ENCODE assay signal across 1 cellular context in the genomic region with DNA sequence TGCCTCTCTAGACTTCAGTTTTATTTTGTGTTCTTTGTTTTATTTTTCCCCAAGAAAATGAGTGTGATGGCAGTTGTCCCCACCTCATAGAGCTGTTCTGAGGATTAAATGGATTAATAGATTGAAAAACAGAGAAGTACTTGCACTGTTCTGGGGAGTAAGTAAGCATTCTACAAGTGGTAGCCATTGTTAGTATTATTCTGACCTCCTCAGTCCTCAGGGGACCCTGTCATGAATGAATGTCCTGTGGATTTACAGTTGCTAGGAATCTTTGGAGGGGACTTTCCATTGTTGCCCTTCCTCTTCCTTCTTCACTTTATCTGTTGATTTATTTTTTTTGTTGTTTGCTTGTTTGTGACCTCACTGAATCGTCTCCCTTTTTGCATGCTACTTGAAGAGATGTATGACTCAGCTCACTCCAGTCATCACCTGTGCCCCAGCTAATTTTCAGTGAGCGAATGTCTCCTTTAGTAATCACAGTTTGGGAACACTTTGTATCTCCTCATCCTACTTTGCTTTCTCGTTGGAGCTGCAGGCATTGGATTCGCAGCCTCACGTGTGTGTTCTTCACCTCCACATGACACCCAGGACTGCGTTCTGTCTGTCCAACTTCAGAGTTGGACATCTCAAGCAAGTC.
TF ChIP-seq lines count a peak whose summit lies in the region.

No MANE protein-coding gene starts in this region.

TF ChIP-seq in IMR-90, 13 proteins besides CTCF, POLR2A, EP300 and RAD21:
- TF ChIP-seq FOS (IDR thresholded peaks at IDR 0.05; ENCODE audit: low read depth, low read length) (0 out of 2 replicates have a peak, but pooled peaks have one; percentile 20), MXI1 (IDR thresholded peaks at IDR 0.05; ENCODE audit: borderline replicate concordance, low read depth, low read length) (no peak)
